Comparison of ENCODE assay signal across 9 cellular contexts in genomic region chr5:126422994-126423788, GRCh38. TPM values are rescaled to one million over a fixed set of nuclear protein-coding genes. Genes with fewer than 3 reads are reported as not detected.
DNase-seq lines count a peak whose midpoint lies in the region; ATAC-seq and TF ChIP-seq lines count a peak whose summit lies in the region.
"Had no signal": no experiment of that assay in that cellular context is flagged by ENCODE, and none has a peak within 500 bp of the region (broad histone marks: within the 10 kb centered on the region; RNA-seq: fewer than 3 reads in every experiment).

TSS of gene GRAMD2B (plus strand) at chr5:126423409. CDS start at chr5:126423607, 198 bp downstream.

- H3K27me3 Mint-ChIP-seq in activated T-cell treated with anti-CD3 and anti-CD28 coated beads, Interleukin-2, amount 50 U/mL, for 72 hours (ENCODE audit: low read depth): no peaks in the 10 kb centered on the region

- TF ChIP-seq POLR2A in esophagus squamous epithelium (IDR thresholded peaks at IDR 0.05): peak in 3 of 4 donors; percentile 62 to 92 (median 85)

- TF ChIP-seq CTCF in esophagus squamous epithelium (IDR thresholded peaks at IDR 0.05): no peak

- H3K4me1 Mint-ChIP-seq in activated T-cell treated with anti-CD3 and anti-CD28 coated beads, Interleukin-2, amount 50 U/mL, for 72 hours (ENCODE audit: low read depth): peaks cover 45% of the 10 kb centered on the region

- peak; percentile 83 for ATAC-seq in HG03439 (IDR thresholded peaks at IDR 0.05; ENCODE audit: unreplicated experiment)
- ATAC-seq in activated T-cell treated with anti-CD3 and anti-CD28 coated beads, Interleukin-2, amount 50 U/mL, for 72 hours (replicated peaks in 1 of 2): peak; percentile 91 to 94

- H3K36me3 ChIP-seq in NT2/D1 (ENCODE audit: insufficient read depth, insufficient read length, low read length) (no peaks in the 10 kb centered on the region), esophagus squamous epithelium (no peaks in the 10 kb centered on the region), muscle layer of duodenum (ENCODE audit: control insufficient read depth in 1 of 2, insufficient read depth in 2 of 2, low read length in 2 of 2) (peaks cover 0 to 7% of the 10 kb centered on the region in 2 donors)

- intact Hi-C loops in esophagus squamous epithelium (cut with DNase I): no loop called here

- 0 to 1% methylated on average over 11 to 16 of the region's 44 CpGs for WGBS in esophagus squamous epithelium, 2 donors

- DNase-seq in AG20443 (ENCODE audit: low spot score): peak; percentile 90
- DNase-seq in GM19238 (ENCODE audit: insufficient read length, low spot score): peak; percentile 59
- DNase-seq in NT2/D1 (ENCODE audit: low read depth, low spot score): peak; percentile 25
- peak; percentile 72 to 75 for DNase-seq in activated T-cell treated with anti-CD3 and anti-CD28 coated beads, Interleukin-2, amount 50 U/mL, for 72 hours
- peak; percentile 37 for DNase-seq in esophagus squamous epithelium (lab: John Stamatoyannopoulos, UW)
- peak; percentile 31 for DNase-seq in stimulated activated CD8-positive, alpha-beta memory T cell treated with anti-CD3 and anti-CD28 coated beads, Interleukin-7, amount 100 ng/mL, for 24 hours (ENCODE audit: low read depth)

- H3K27me3 ChIP-seq in NT2/D1 (ENCODE audit: insufficient read depth, insufficient read length) (peaks cover 4% of the 10 kb centered on the region), esophagus squamous epithelium (no peaks in the 10 kb centered on the region), muscle layer of duodenum (ENCODE audit: low read depth, low read length) (no peaks in the 10 kb centered on the region)

- H3K9ac ChIP-seq in NT2/D1 (ENCODE audit: insufficient read length, low read depth): peak within 1 kb of the TSS; percentile 83
- H3K9ac ChIP-seq: KMS-11 had no signal

- H3K4me3 Mint-ChIP-seq in activated T-cell treated with anti-CD3 and anti-CD28 coated beads, Interleukin-2, amount 50 U/mL, for 72 hours: peak within 1 kb of the TSS; percentile 92 to 96

- no peaks in the 10 kb centered on the region for H3K36me3 Mint-ChIP-seq in activated T-cell treated with anti-CD3 and anti-CD28 coated beads, Interleukin-2, amount 50 U/mL, for 72 hours (ENCODE audit: insufficient read depth in 2 of 2)

- H3K4me1 ChIP-seq in NT2/D1 (ENCODE audit: insufficient read depth, insufficient read length) (no peaks in the 10 kb centered on the region), esophagus squamous epithelium (peaks cover 0 to 45% (median 7%) of the 10 kb centered on the region in 3 donors), muscle layer of duodenum (ENCODE audit: control insufficient read depth in 1 of 2, insufficient read depth in 2 of 2, low read length in 2 of 2) (peaks cover 0 to 14% of the 10 kb centered on the region in 2 donors)

- peak within 1 kb of the TSS; percentile 90 to 94 (median 92) for H3K27ac ChIP-seq in esophagus squamous epithelium
- peak within 1 kb of the TSS; percentile 90 for H3K27ac ChIP-seq in muscle layer of duodenum (ENCODE audit: low read length)
- H3K27ac ChIP-seq: KMS-11 had no signal

- H3K4me3 ChIP-seq in NT2/D1 (ENCODE audit: insufficient read length, low read depth): peak within 1 kb of the TSS; percentile 62
- H3K4me3 ChIP-seq in esophagus squamous epithelium: peak within 1 kb of the TSS; percentile 56 to 83 (median 66)
- peak within 1 kb of the TSS; percentile 73 to 80 for H3K4me3 ChIP-seq in muscle layer of duodenum (ENCODE audit: low read depth in 1 of 2, low read length in 2 of 2)

- H3K9me3 Mint-ChIP-seq in activated T-cell treated with anti-CD3 and anti-CD28 coated beads, Interleukin-2, amount 50 U/mL, for 72 hours: peaks cover 1 to 4% of the 10 kb centered on the region in 2 donors

- H3K9me3 ChIP-seq in NT2/D1 (ENCODE audit: insufficient read depth, low read length) (no peaks in the 10 kb centered on the region), esophagus squamous epithelium (no peaks in the 10 kb centered on the region), muscle layer of duodenum (ENCODE audit: control insufficient read depth in 1 of 2, low read length in 2 of 2) (no peaks in the 10 kb centered on the region)

- peak within 1 kb of the TSS; percentile 98 for H3K27ac Mint-ChIP-seq in activated T-cell treated with anti-CD3 and anti-CD28 coated beads, Interleukin-2, amount 50 U/mL, for 72 hours

RNA-seq across cellular contexts. Expression of gene GRAMD2B, which starts in this region (rescaled TPM):
- total RNA-seq in activated T-cell treated with anti-CD3 and anti-CD28 coated beads, Interleukin-2, amount 50 U/mL, for 72 hours: 10 to 100 TPM; 12.7 to 15.7 TPM
- total RNA-seq in esophagus squamous epithelium: 10 to 100 TPM; 10.2 to 29.0 (median 15.8) TPM

Comparison
In these comparisons a context has a peak if more than half of its experiments do, and no peak if none do; other contexts are left out.
1. Peak in every context shown above with its lines: DNase-seq, ATAC-seq, H3K4me3 ChIP-seq and H3K27ac ChIP-seq.
2. DNase-seq: peak in every context shown above with its lines; median percentile 90 in AG20443; 74 in activated T-cell treated with anti-CD3 and anti-CD28 coated beads, Interleukin-2, amount 50 U/mL, for 72 hours; 59 in GM19238; 37 in esophagus squamous epithelium; 31 in stimulated activated CD8-positive, alpha-beta memory T cell treated with anti-CD3 and anti-CD28 coated beads, Interleukin-7, amount 100 ng/mL, for 24 hours; 25 in NT2/D1.